15 cellular contexts compared by ENCODE assay signal in genomic region chrX:41110801-41111625, GRCh38. TPM values are rescaled to one million over a fixed set of nuclear protein-coding genes. Genes with fewer than 3 reads are reported as not detected.
DNase-seq lines count a peak whose midpoint lies in the region; ATAC-seq and TF ChIP-seq lines count a peak whose summit lies in the region.
"Had no signal": no experiment of that assay in that cellular context is flagged by ENCODE, and none has a peak within 500 bp of the region (broad histone marks: within the 10 kb centered on the region; RNA-seq: fewer than 3 reads in every experiment).

No MANE protein-coding gene starts in this region.

- H3K14ac ChIP-seq in H9 (ENCODE audit: insufficient read depth, low read length): no peak overlapping the region

- H3K23me2 ChIP-seq in H9 (ENCODE audit: insufficient read length, low read depth, low read length, poor library complexity, severe bottlenecking): no peaks in the 10 kb centered on the region

- no peak overlapping the region for H4K91ac ChIP-seq in H9 (ENCODE audit: insufficient read length, low read depth, low read length)

- H4K5ac ChIP-seq in H9 (ENCODE audit: insufficient read length, low read depth, low read length): no peak overlapping the region

- no peak overlapping the region for H2AK5ac ChIP-seq in H9 (ENCODE audit: insufficient read length, low read length)

- no peak overlapping the region for H3K27ac ChIP-seq in CD4-positive, alpha-beta T cell (ENCODE audit: low read depth, low read length)
- peak overlapping the region; percentile 70 for H3K27ac ChIP-seq in H9 (ENCODE audit: insufficient read length, low read depth, low read length)
- H3K27ac ChIP-seq: heart left ventricle, tibial nerve had no signal

- no peak overlapping the region for H3T11ph ChIP-seq in H9 (ENCODE audit: low read length)

- H3K27ac Mint-ChIP-seq in CD4-positive, alpha-beta T cell: peak overlapping the region; percentile 69
- H3K27ac Mint-ChIP-seq in H9 (peak overlapping the region; percentile 59 to 96 (median 96); a peak in 5 of 7 replicates), memory B cell (peak overlapping the region; percentile 39)
- peak overlapping the region; percentile 9 for H3K27ac Mint-ChIP-seq in activated T-helper 1 cell treated with anti-CD3 and anti-CD28 coated beads, Interleukin-12 subunit alpha, Interleukin-12 subunit beta, Interleukin-2, Interleukin-4 antibody, amounts not matched to agents 30 ng/mL and 10 ng/mL and 1 ng/mL, durations not matched to agents 14 hours and 24 hours and 36 hours
- H3K27ac Mint-ChIP-seq: T-helper 1 cell treated with Interleukin-12 subunit alpha and Interleukin-12 subunit beta and Interleukin-4 antibody, amounts not matched to agents 30 μg/mL and 1 μg/mL, for 36 hours had no signal

- H3K23ac ChIP-seq in H9 (ENCODE audit: insufficient read length, low read depth, low read length): no peak overlapping the region

- H3K79me2 ChIP-seq in H9 (ENCODE audit: insufficient read depth, low read length): peaks cover 84% of the 10 kb centered on the region

- no peak for ATAC-seq in CD4-positive, alpha-beta T cell (ENCODE audit: poor library complexity)
- ATAC-seq in memory B cell (ENCODE audit: low read depth): no peak

- in situ Hi-C loops in ACHN (cut with HindIII; ENCODE audit: low pct_ligation_motif_present, low pct_unique_long_range_greater_than_20kb, low sequenced_read_pairs): no loop called here

- H2BK120ac ChIP-seq in H9 (ENCODE audit: low read depth, low read length, poor library complexity, severe bottlenecking): no peak overlapping the region

- peak overlapping the region; percentile 40 for H3K4me2 ChIP-seq in H9 (ENCODE audit: insufficient read depth, insufficient read length, low read length)

- POLR2A ChIA-PET in CD4-positive, alpha-beta T cell (lab: Charles Lee): interaction anchor here (1.5 to 2.6 kb wide), 2 partner anchors 22 to 26 kb away, joined by 6 to 15 read pairs; partner anchors contain the start of gene USP9X

- no peak for DNase-seq in CD4-positive, alpha-beta T cell
- DNase-seq in H9: no peak
- DNase-seq in activated T-helper 1 cell treated with anti-CD3 and anti-CD28 coated beads, Interleukin-12 subunit alpha, Interleukin-12 subunit beta, Interleukin-2, Interleukin-4 antibody, amounts not matched to agents 30 ng/mL and 10 ng/mL and 1 ng/mL, durations not matched to agents 14 hours and 24 hours and 36 hours (ENCODE audit: low spot score): no peak
- no peak for DNase-seq in memory B cell (ENCODE audit: low spot score in 2 of 2)
- no peak for DNase-seq in NCI-H2196 (lab: John Stamatoyannopoulos, UW; ENCODE audit: unreplicated experiment)
- no peak for DNase-seq in ACHN
- DNase-seq in NCI-H1694 treated with DMSO at 0.1 percent for 48 hours (lab: John Stamatoyannopoulos, UW): no peak
- DNase-seq in NAMALWA (ENCODE audit: low spot score): no peak
- DNase-seq: activated T-cell treated with anti-CD3 and anti-CD28 coated beads, Interleukin-2, amount 50 U/mL, for 4 hours; Caco-2; dermis blood vessel endothelial cell; heart left ventricle; stimulated activated CD4-positive, alpha-beta T cell treated with anti-CD3 and anti-CD28 coated beads, Interleukin-4, amount 100 ng/mL, for 24 hours had no signal

- H3K9me3 Mint-ChIP-seq in CD4-positive, alpha-beta T cell: no peaks in the 10 kb centered on the region
- H3K9me3 Mint-ChIP-seq in H9: peaks cover 46 to 55% of the 10 kb centered on the region in 2 experiments
- no peaks in the 10 kb centered on the region for H3K9me3 Mint-ChIP-seq in activated T-helper 1 cell treated with anti-CD3 and anti-CD28 coated beads, Interleukin-12 subunit alpha, Interleukin-12 subunit beta, Interleukin-2, Interleukin-4 antibody, amounts not matched to agents 30 ng/mL and 10 ng/mL and 1 ng/mL, durations not matched to agents 14 hours and 24 hours and 36 hours
- peaks cover 3% of the 10 kb centered on the region for H3K9me3 Mint-ChIP-seq in memory B cell
- H3K9me3 Mint-ChIP-seq: activated T-cell treated with anti-CD3 and anti-CD28 coated beads, Interleukin-2, amount 50 U/mL, for 4 hours; T-helper 1 cell treated with Interleukin-12 subunit alpha and Interleukin-12 subunit beta and Interleukin-4 antibody, amounts not matched to agents 30 μg/mL and 1 μg/mL, for 36 hours had no signal

- intact Hi-C loops in CD4-positive, alpha-beta T cell (cut with DNase I, micrococcal nuclease): loop anchor here in 1 of 2 experiments (5.0 to 10.0 kb wide), 3 partner anchors 96 to 316 kb away; no protein-coding TSS in a partner anchor
- intact Hi-C loops in activated T-helper 1 cell treated with anti-CD3 and anti-CD28 coated beads, Interleukin-12 subunit alpha, Interleukin-12 subunit beta, Interleukin-2, Interleukin-4 antibody, amounts not matched to agents 30 ng/mL and 10 ng/mL and 1 ng/mL, durations not matched to agents 14 hours and 24 hours and 36 hours (cut with micrococcal nuclease): loop anchor here (10.0 kb wide), 1 partner anchor 316 kb away; no protein-coding TSS in a partner anchor

- CTCF ChIA-PET in CD4-positive, alpha-beta T cell (lab: Charles Lee): interaction anchor here (1.5 kb wide), 1 partner anchor 20 kb away, joined by 4 read pairs; no protein-coding TSS in a partner anchor

- H2BK12ac ChIP-seq in H9 (ENCODE audit: insufficient read length, low read depth, low read length): no peak overlapping the region

- H3K4me1 ChIP-seq in H9 (ENCODE audit: insufficient read depth, low read length): peaks cover 10% of the 10 kb centered on the region; the same call in 1 of the 2 replicates

- H4K8ac ChIP-seq in H9 (replicated peaks; ENCODE audit: insufficient read length, low read depth, low read length): no peak overlapping the region

- H3K9ac ChIP-seq in H9 (ENCODE audit: extremely low read depth, insufficient read length, low read length): peak overlapping the region; percentile 30

- H3K56ac ChIP-seq in H9 (ENCODE audit: insufficient read length, low read depth, low read length): no peak overlapping the region

- no peaks in the 10 kb centered on the region for H3K79me1 ChIP-seq in H9 (ENCODE audit: insufficient read depth, low read depth, low read length, poor library complexity, severe bottlenecking)

- no peaks in the 10 kb centered on the region for H4K20me1 ChIP-seq in H9 (ENCODE audit: control insufficient read depth, insufficient read depth, insufficient read length)

- H3K27me3 ChIP-seq in CD4-positive, alpha-beta T cell (ENCODE audit: control insufficient read depth, insufficient read depth, low read length): no peaks in the 10 kb centered on the region
- H3K27me3 ChIP-seq in H9 (ENCODE audit: insufficient read depth, low read length): no peaks in the 10 kb centered on the region
- H3K27me3 ChIP-seq: heart left ventricle, tibial nerve had no signal

- H3K18ac ChIP-seq in H9 (ENCODE audit: insufficient read length, low read depth, low read length): no peak overlapping the region

- no CpG with 5 or more reads among the region's 7 CpGs for WGBS in H9 (ENCODE audit: extremely low coverage, insufficient read length, low lambda C conversion rate)

- peaks cover 76% of the 10 kb centered on the region for H3K4me1 Mint-ChIP-seq in CD4-positive, alpha-beta T cell (ENCODE audit: low read depth)
- H3K4me1 Mint-ChIP-seq in H9 (peaks cover 57 to 68% of the 10 kb centered on the region in 2 experiments), memory B cell (peaks cover 39% of the 10 kb centered on the region)
- peaks cover 50% of the 10 kb centered on the region for H3K4me1 Mint-ChIP-seq in activated T-helper 1 cell treated with anti-CD3 and anti-CD28 coated beads, Interleukin-12 subunit alpha, Interleukin-12 subunit beta, Interleukin-2, Interleukin-4 antibody, amounts not matched to agents 30 ng/mL and 10 ng/mL and 1 ng/mL, durations not matched to agents 14 hours and 24 hours and 36 hours (ENCODE audit: low read depth)

- no peak overlapping the region for H2AFZ ChIP-seq in H9 (ENCODE audit: low read length)

- peaks cover 14% of the 10 kb centered on the region for H3K36me3 Mint-ChIP-seq in CD4-positive, alpha-beta T cell (ENCODE audit: low read depth)
- H3K36me3 Mint-ChIP-seq in H9 (ENCODE audit: insufficient read depth in 1 of 3, low read depth in 3 of 3) (peaks cover 0 to 40% (median 13%) of the 10 kb centered on the region in 3 experiments; a peak in 6 of 7 replicates), memory B cell (peaks cover 6% of the 10 kb centered on the region)
- H3K36me3 Mint-ChIP-seq in activated T-helper 1 cell treated with anti-CD3 and anti-CD28 coated beads, Interleukin-12 subunit alpha, Interleukin-12 subunit beta, Interleukin-2, Interleukin-4 antibody, amounts not matched to agents 30 ng/mL and 10 ng/mL and 1 ng/mL, durations not matched to agents 14 hours and 24 hours and 36 hours (ENCODE audit: low read depth): peaks cover 7% of the 10 kb centered on the region

- H3K27me3 Mint-ChIP-seq in CD4-positive, alpha-beta T cell: no peaks in the 10 kb centered on the region
- H3K27me3 Mint-ChIP-seq in H9 (ENCODE audit: low read depth): no peaks in the 10 kb centered on the region
- H3K27me3 Mint-ChIP-seq in activated T-helper 1 cell treated with anti-CD3 and anti-CD28 coated beads, Interleukin-12 subunit alpha, Interleukin-12 subunit beta, Interleukin-2, Interleukin-4 antibody, amounts not matched to agents 30 ng/mL and 10 ng/mL and 1 ng/mL, durations not matched to agents 14 hours and 24 hours and 36 hours (ENCODE audit: insufficient read depth): no peaks in the 10 kb centered on the region
- H3K27me3 Mint-ChIP-seq in memory B cell: no peaks in the 10 kb centered on the region

- H3K9me3 ChIP-seq in CD4-positive, alpha-beta T cell (ENCODE audit: control insufficient read depth, low read length): no peaks in the 10 kb centered on the region
- H3K9me3 ChIP-seq in H9 (ENCODE audit: control insufficient read depth, low read depth, low read length): no peaks in the 10 kb centered on the region
- H3K9me3 ChIP-seq: Caco-2, tibial nerve had no signal

- H3K4ac ChIP-seq in H9 (ENCODE audit: low read depth, low read length): no peak overlapping the region

- H2BK15ac ChIP-seq in H9 (ENCODE audit: low read depth, low read length): no peak overlapping the region

- no peak for TF ChIP-seq CTCF in CD4-positive, alpha-beta T cell (IDR thresholded peaks at IDR 0.05)
- no peak for TF ChIP-seq CTCF in H9 (conservative IDR thresholded peaks at IDR 0.05)

- H2BK20ac ChIP-seq in H9 (ENCODE audit: low read depth, low read length, poor library complexity, severe bottlenecking): no peak overlapping the region

- no peak overlapping the region for H2BK5ac ChIP-seq in H9 (ENCODE audit: insufficient read length, low read length)

- peak overlapping the region; percentile 69 for H3K4me3 Mint-ChIP-seq in CD4-positive, alpha-beta T cell
- H3K4me3 Mint-ChIP-seq in H9 (peak overlapping the region; percentile 16 to 54; a peak in 3 of 5 replicates), memory B cell (no peak overlapping the region)
- H3K4me3 Mint-ChIP-seq in activated T-helper 1 cell treated with anti-CD3 and anti-CD28 coated beads, Interleukin-12 subunit alpha, Interleukin-12 subunit beta, Interleukin-2, Interleukin-4 antibody, amounts not matched to agents 30 ng/mL and 10 ng/mL and 1 ng/mL, durations not matched to agents 14 hours and 24 hours and 36 hours: no peak overlapping the region
- H3K4me3 Mint-ChIP-seq: activated T-cell treated with anti-CD3 and anti-CD28 coated beads, Interleukin-2, amount 50 U/mL, for 4 hours; T-helper 1 cell treated with Interleukin-12 subunit alpha and Interleukin-12 subunit beta and Interleukin-4 antibody, amounts not matched to agents 30 μg/mL and 1 μg/mL, for 36 hours had no signal

RNA-seq across cellular contexts. Expression of gene USP9X, which starts 25.8 kb away (rescaled TPM):
- 10 to 100 TPM; 70.4 to 74.8 TPM for total RNA-seq in CD4-positive, alpha-beta T cell
- 268 and 284 TPM in 2 replicates for total RNA-seq in H9 (2021)
- total RNA-seq in activated T-helper 1 cell treated with anti-CD3 and anti-CD28 coated beads, Interleukin-12 subunit alpha, Interleukin-12 subunit beta, Interleukin-2, Interleukin-4 antibody, amounts not matched to agents 30 ng/mL and 10 ng/mL and 1 ng/mL, durations not matched to agents 14 hours and 24 hours and 36 hours: 50.4 and 53.5 TPM in 2 replicates

Comparison
In these comparisons a context has a peak if more than half of its experiments do, and no peak if none do; other contexts are left out.
1. H3K27ac Mint-ChIP-seq: peak in every context shown above with its lines; median percentile 96 in H9; 69 in CD4-positive, alpha-beta T cell; 39 in memory B cell; 9 in activated T-helper 1 cell treated with anti-CD3 and anti-CD28 coated beads, Interleukin-12 subunit alpha, Interleukin-12 subunit beta, Interleukin-2, Interleukin-4 antibody, amounts not matched to agents 30 ng/mL and 10 ng/mL and 1 ng/mL, durations not matched to agents 14 hours and 24 hours and 36 hours.
2. H3K4me3 Mint-ChIP-seq: peak in CD4-positive, alpha-beta T cell (single experiment) and H9 (2 of 2); none in activated T-helper 1 cell treated with anti-CD3 and anti-CD28 coated beads, Interleukin-12 subunit alpha, Interleukin-12 subunit beta, Interleukin-2, Interleukin-4 antibody, amounts not matched to agents 30 ng/mL and 10 ng/mL and 1 ng/mL, durations not matched to agents 14 hours and 24 hours and 36 hours (single experiment) and memory B cell (single experiment).